Comparison of ENCODE assay signal across 1 cellular context in the genomic region with DNA sequence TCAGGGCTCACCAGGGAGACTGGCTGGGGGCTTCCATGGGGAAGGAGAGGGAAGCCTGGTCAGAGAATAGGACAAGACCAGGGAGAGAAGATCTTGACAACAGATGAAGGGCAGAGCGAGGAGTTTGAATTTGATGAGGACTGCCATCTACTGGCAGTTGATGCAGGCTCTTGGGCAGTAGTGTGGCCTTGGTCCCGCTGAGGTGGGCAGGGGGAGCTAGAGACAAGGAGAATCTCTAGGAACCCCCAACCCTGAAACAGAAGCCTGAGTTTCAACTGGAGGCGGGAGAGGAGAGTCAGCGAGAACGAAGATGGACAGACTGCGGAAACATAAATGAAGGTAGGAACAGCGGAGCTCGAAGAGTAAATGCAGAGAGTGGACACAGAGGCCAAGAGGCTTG.
TF ChIP-seq lines count a peak whose summit lies in the region.

No MANE protein-coding gene starts in this region.

TF ChIP-seq in K562, 482 proteins besides CTCF, POLR2A, EP300 and RAD21 (continued from another document):
- TF ChIP-seq, protein P1, sequence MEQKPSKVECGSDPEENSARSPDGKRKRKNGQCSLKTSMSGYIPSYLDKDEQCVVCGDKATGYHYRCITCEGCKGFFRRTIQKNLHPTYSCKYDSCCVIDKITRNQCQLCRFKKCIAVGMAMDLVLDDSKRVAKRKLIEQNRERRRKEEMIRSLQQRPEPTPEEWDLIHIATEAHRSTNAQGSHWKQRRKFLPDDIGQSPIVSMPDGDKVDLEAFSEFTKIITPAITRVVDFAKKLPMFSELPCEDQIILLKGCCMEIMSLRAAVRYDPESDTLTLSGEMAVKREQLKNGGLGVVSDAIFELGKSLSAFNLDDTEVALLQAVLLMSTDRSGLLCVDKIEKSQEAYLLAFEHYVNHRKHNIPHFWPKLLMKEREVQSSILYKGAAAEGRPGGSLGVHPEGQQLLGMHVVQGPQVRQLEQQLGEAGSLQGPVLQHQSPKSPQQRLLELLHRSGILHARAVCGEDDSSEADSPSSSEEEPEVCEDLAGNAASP (IDR thresholded peaks at IDR 0.05): no peak
- TF ChIP-seq, protein P2, sequence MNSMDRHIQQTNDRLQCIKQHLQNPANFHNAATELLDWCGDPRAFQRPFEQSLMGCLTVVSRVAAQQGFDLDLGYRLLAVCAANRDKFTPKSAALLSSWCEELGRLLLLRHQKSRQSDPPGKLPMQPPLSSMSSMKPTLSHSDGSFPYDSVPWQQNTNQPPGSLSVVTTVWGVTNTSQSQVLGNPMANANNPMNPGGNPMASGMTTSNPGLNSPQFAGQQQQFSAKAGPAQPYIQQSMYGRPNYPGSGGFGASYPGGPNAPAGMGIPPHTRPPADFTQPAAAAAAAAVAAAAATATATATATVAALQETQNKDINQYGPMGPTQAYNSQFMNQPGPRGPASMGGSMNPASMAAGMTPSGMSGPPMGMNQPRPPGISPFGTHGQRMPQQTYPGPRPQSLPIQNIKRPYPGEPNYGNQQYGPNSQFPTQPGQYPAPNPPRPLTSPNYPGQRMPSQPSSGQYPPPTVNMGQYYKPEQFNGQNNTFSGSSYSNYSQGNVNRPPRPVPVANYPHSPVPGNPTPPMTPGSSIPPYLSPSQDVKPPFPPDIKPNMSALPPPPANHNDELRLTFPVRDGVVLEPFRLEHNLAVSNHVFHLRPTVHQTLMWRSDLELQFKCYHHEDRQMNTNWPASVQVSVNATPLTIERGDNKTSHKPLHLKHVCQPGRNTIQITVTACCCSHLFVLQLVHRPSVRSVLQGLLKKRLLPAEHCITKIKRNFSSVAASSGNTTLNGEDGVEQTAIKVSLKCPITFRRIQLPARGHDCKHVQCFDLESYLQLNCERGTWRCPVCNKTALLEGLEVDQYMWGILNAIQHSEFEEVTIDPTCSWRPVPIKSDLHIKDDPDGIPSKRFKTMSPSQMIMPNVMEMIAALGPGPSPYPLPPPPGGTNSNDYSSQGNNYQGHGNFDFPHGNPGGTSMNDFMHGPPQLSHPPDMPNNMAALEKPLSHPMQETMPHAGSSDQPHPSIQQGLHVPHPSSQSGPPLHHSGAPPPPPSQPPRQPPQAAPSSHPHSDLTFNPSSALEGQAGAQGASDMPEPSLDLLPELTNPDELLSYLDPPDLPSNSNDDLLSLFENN (IDR thresholded peaks at IDR 0.05; ENCODE audit: low read depth in 2 of 2, low read length in 2 of 2): no peak
- TF ChIP-seq ILK (tag; IDR thresholded peaks at IDR 0.05; ENCODE audit: borderline replicate concordance, low read depth) (no peak), CC2D1A (IDR thresholded peaks at IDR 0.05) (peak; percentile 62; the same call in 1 of the 2 replicates), STAG1 (CRISPR knock-in tag; IDR thresholded peaks at IDR 0.05; ENCODE audit: borderline replicate concordance) (peak; percentile 63; the same call in 1 of the 2 replicates), ZBTB7A (IDR thresholded peaks at IDR 0.05; ENCODE audit: borderline replicate concordance, control insufficient read depth, low read depth, low read length) (peak; percentile 52; the same call in 1 of the 2 replicates)
- TF ChIP-seq, protein P3, sequence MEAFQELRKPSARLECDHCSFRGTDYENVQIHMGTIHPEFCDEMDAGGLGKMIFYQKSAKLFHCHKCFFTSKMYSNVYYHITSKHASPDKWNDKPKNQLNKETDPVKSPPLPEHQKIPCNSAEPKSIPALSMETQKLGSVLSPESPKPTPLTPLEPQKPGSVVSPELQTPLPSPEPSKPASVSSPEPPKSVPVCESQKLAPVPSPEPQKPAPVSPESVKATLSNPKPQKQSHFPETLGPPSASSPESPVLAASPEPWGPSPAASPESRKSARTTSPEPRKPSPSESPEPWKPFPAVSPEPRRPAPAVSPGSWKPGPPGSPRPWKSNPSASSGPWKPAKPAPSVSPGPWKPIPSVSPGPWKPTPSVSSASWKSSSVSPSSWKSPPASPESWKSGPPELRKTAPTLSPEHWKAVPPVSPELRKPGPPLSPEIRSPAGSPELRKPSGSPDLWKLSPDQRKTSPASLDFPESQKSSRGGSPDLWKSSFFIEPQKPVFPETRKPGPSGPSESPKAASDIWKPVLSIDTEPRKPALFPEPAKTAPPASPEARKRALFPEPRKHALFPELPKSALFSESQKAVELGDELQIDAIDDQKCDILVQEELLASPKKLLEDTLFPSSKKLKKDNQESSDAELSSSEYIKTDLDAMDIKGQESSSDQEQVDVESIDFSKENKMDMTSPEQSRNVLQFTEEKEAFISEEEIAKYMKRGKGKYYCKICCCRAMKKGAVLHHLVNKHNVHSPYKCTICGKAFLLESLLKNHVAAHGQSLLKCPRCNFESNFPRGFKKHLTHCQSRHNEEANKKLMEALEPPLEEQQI (IDR thresholded peaks at IDR 0.05): no peak
TF ChIP-seq in K562: peak in this region for 9.
